ENCODE assay signal across 26 cellular contexts in genomic region chr4:109908741-109909140, GRCh38. TPM values are rescaled to one million over a fixed set of nuclear protein-coding genes. Genes with fewer than 3 reads are reported as not detected.
"Had no signal": no experiment of that assay in that cellular context is flagged by ENCODE, and none has a peak within 500 bp of the region (broad histone marks: within the 10 kb centered on the region; RNA-seq: fewer than 3 reads in every experiment).

No MANE protein-coding gene starts in this region.

- H3K36me3 ChIP-seq: neural progenitor cell, ovary, right lobe of liver, sigmoid colon, stomach, thoracic aorta, thyroid gland, tibial nerve, upper lobe of left lung, uterus had no signal

- H3K27ac ChIP-seq: neural progenitor cell, ovary, parathyroid adenoma, psoas muscle, right lobe of liver, sigmoid colon, stomach, thoracic aorta, thyroid gland, tibial nerve, upper lobe of left lung, uterus had no signal

- FAIRE-seq: small intestine had no signal

- H3K4me1 ChIP-seq: psoas muscle, right lobe of liver, stomach, uterus had no signal

- H3K27me3 ChIP-seq: neural progenitor cell, ovary, right lobe of liver, sigmoid colon, stomach, thyroid gland, tibial nerve, upper lobe of left lung, uterus had no signal

- H3K9me3 ChIP-seq: ovary, psoas muscle, right lobe of liver, sigmoid colon, thoracic aorta, thyroid gland, upper lobe of left lung, uterus had no signal

- DNase-seq: natural killer cell; occipital lobe; ovary; posterior cingulate gyrus; psoas muscle; right cardiac atrium; right lobe of liver; sigmoid colon; small intestine; stimulated activated CD4-positive, alpha-beta T cell treated with anti-CD3 and anti-CD28 coated beads, Interleukin-15, amount 100 ng/mL, for 24 hours; stimulated activated CD4-positive, alpha-beta T cell treated with anti-CD3 and anti-CD28 coated beads, Interleukin-2, amount 100 ng/mL, for 24 hours; stimulated activated CD4-positive, alpha-beta T cell treated with anti-CD3 and anti-CD28 coated beads, Interleukin-2, amount 100 ng/mL, for 48 hours; stimulated activated CD4-positive, alpha-beta T cell treated with anti-CD3 and anti-CD28 coated beads, Interleukin-4, amount 100 ng/mL, for 24 hours; stimulated activated naive B cell treated with anti-CD40 and anti-IgM and Interleukin-4, amounts not matched to agents 10 μg/mL and 1 μg/mL and 100 μg/mL, for 72 hours; stimulated activated naive CD4-positive, alpha-beta T cell treated with Interleukin-2 at 50 U/mL for 16 hours; stomach; thyroid gland; trophoblast cell; upper lobe of left lung; uterus had no signal

- H3K4me3 ChIP-seq: neural progenitor cell, ovary, psoas muscle, right lobe of liver, sigmoid colon, stomach, thoracic aorta, thyroid gland, tibial nerve, upper lobe of left lung, uterus had no signal

- ATAC-seq: natural killer cell; psoas muscle; right cardiac atrium; right lobe of liver; stimulated activated effector memory CD8-positive, alpha-beta T cell treated with anti-CD3 and anti-CD28 coated beads, Interleukin-12 subunit alpha, Interleukin-12 subunit beta, amount 100 ng/mL, for 72 hours; stimulated activated naive B cell treated with anti-CD40 and anti-IgM and Interleukin-4, amounts not matched to agents 10 μg/mL and 1 μg/mL and 100 μg/mL, for 72 hours had no signal

RNA-seq across cellular contexts. Expression of gene EGF, which starts 3.9 kb away (rescaled TPM):
- total RNA-seq: right lobe of liver, subcutaneous adipose tissue, thoracic aorta had no signal
